1 cellular context compared by ENCODE assay signal in genomic region chr3:139530717-139531116, GRCh38.
TF ChIP-seq lines count a peak whose summit lies in the region.

No MANE protein-coding gene starts in this region.

TF ChIP-seq in GM23338, 12 proteins besides CTCF, POLR2A, EP300 and RAD21 (continued from another document):
- TF ChIP-seq ETS1 (IDR thresholded peaks at IDR 0.05) (no peak), POLR2AphosphoS5 (IDR thresholded peaks at IDR 0.05; ENCODE audit: low read depth) (no peak), ZNF462 (CRISPR knock-in tag; IDR thresholded peaks at IDR 0.05) (no peak), NANOG (IDR thresholded peaks at IDR 0.05; ENCODE audit: borderline replicate concordance) (no peak), EZH2 (IDR thresholded peaks at IDR 0.05; ENCODE audit: low read depth, unreplicated experiment) (no peak), STAT1 (IDR thresholded peaks at IDR 0.05; ENCODE audit: unreplicated experiment) (no peak)
